In genomic region chr12:69570545-69571399, GRCh38 we compare ENCODE assay signal across 8 cellular contexts. TPM values are rescaled to one million over a fixed set of nuclear protein-coding genes. Genes with fewer than 3 reads are reported as not detected.
DNase-seq lines count a peak whose midpoint lies in the region; ATAC-seq lines count a peak whose summit lies in the region.

No MANE protein-coding gene starts in this region.

- H3K27me3 Mint-ChIP-seq in activated CD4-positive, alpha-beta T cell treated with anti-CD3 and anti-CD28 coated beads, Interleukin-2, amount 10 ng/mL, durations not matched to agents 7 days and 5 days = no peaks in the 10 kb centered on the region
- no peaks in the 10 kb centered on the region for H3K27me3 Mint-ChIP-seq in effector memory CD8-positive, alpha-beta T cell

- no peak overlapping the region for H3K27ac Mint-ChIP-seq in activated CD4-positive, alpha-beta T cell treated with anti-CD3 and anti-CD28 coated beads, Interleukin-2, amount 10 ng/mL, durations not matched to agents 7 days and 5 days
- peak overlapping the region in 1 of 2 donors; percentile 51 for H3K27ac Mint-ChIP-seq in effector memory CD8-positive, alpha-beta T cell

- peaks cover 8% of the 10 kb centered on the region for H3K4me1 Mint-ChIP-seq in activated CD4-positive, alpha-beta T cell treated with anti-CD3 and anti-CD28 coated beads, Interleukin-2, amount 10 ng/mL, durations not matched to agents 7 days and 5 days
- no peaks in the 10 kb centered on the region for H3K4me1 Mint-ChIP-seq in effector memory CD8-positive, alpha-beta T cell (ENCODE audit: low read depth in 2 of 2)

- POLR2A ChIA-PET in activated CD4-positive, alpha-beta T cell treated with anti-CD3 and anti-CD28 coated beads, Interleukin-2, amount 10 ng/mL, durations not matched to agents 7 days and 5 days (lab: Charles Lee) = no interaction called here

- H3K4me3 Mint-ChIP-seq in activated CD4-positive, alpha-beta T cell treated with anti-CD3 and anti-CD28 coated beads, Interleukin-2, amount 10 ng/mL, durations not matched to agents 7 days and 5 days = no peak overlapping the region
- H3K4me3 Mint-ChIP-seq in effector memory CD8-positive, alpha-beta T cell = no peak overlapping the region

- intact Hi-C loops in Right ventricle myocardium inferior (cut with DNase I) (loop anchor here (1.0 to 10.0 kb wide), 4 partner anchors 100 to 213 kb away; partner anchors contain the start of genes FRS2 and YEATS4), cardiac septum (cut with DNase I) (loop anchor here (5.0 kb wide), 3 partner anchors 98 to 178 kb away; partner anchors contain the start of gene FRS2)

- no peak for DNase-seq in Right ventricle myocardium inferior (ENCODE audit: missing footprints)
- DNase-seq in cardiac septum (ENCODE audit: low spot score) = no peak
- peak; percentile 72 for DNase-seq in NCI-H2227 (lab: John Stamatoyannopoulos, UW; ENCODE audit: unreplicated experiment)
- peak; percentile 65 for DNase-seq in activated CD4-positive, alpha-beta T cell treated with anti-CD3 and anti-CD28 coated beads, Interleukin-2, amount 10 ng/mL, durations not matched to agents 7 days and 5 days
- DNase-seq in effector memory CD8-positive, alpha-beta T cell = peak; percentile 49 to 63 (median 55)
- peak; percentile 58 for DNase-seq in midbrain (lab: John Stamatoyannopoulos, UW)
- DNase-seq in stimulated activated naive CD4-positive, alpha-beta T cell (lab: John Stamatoyannopoulos, UW) = peak; percentile 6 to 68 (median 51)

- ATAC-seq in Right ventricle myocardium inferior (peak; percentile 68), HG02938 (IDR thresholded peaks at IDR 0.05; ENCODE audit: unreplicated experiment) (peak; percentile 92)
- peak; percentile 97 for ATAC-seq in effector memory CD8-positive, alpha-beta T cell (replicated peaks)

- CTCF ChIA-PET in activated CD4-positive, alpha-beta T cell treated with anti-CD3 and anti-CD28 coated beads, Interleukin-2, amount 10 ng/mL, durations not matched to agents 7 days and 5 days (lab: Charles Lee) = interaction anchor here (0.7 to 2.0 kb wide), 9 partner anchors 9 to 1462 kb away, joined by 3 to 13 read pairs (median 4); partner anchors contain the start of gene LRRC10

- peaks cover 25% of the 10 kb centered on the region for H3K36me3 Mint-ChIP-seq in activated CD4-positive, alpha-beta T cell treated with anti-CD3 and anti-CD28 coated beads, Interleukin-2, amount 10 ng/mL, durations not matched to agents 7 days and 5 days (ENCODE audit: low read depth)
- H3K36me3 Mint-ChIP-seq in effector memory CD8-positive, alpha-beta T cell (ENCODE audit: insufficient read depth) = peaks cover 45% of the 10 kb centered on the region

- no peaks in the 10 kb centered on the region for H3K9me3 Mint-ChIP-seq in activated CD4-positive, alpha-beta T cell treated with anti-CD3 and anti-CD28 coated beads, Interleukin-2, amount 10 ng/mL, durations not matched to agents 7 days and 5 days
- H3K9me3 Mint-ChIP-seq in effector memory CD8-positive, alpha-beta T cell = no peaks in the 10 kb centered on the region

RNA-seq across cellular contexts. Expression of gene CCT2, which starts 14.5 kb away (rescaled TPM):
- total RNA-seq in Right ventricle myocardium inferior = 100 TPM
- total RNA-seq in cardiac septum = 86.1 TPM
- 100 to 1,000 TPM; 152 to 158 TPM for total RNA-seq in activated CD4-positive, alpha-beta T cell treated with anti-CD3 and anti-CD28 coated beads, Interleukin-2, amount 10 ng/mL, durations not matched to agents 7 days and 5 days

RNA-seq across cellular contexts. Expression of gene LRRC10, which starts 39.9 kb away (rescaled TPM):
- total RNA-seq in Right ventricle myocardium inferior (39.2 TPM), cardiac septum (30.3 TPM)
- total RNA-seq in activated CD4-positive, alpha-beta T cell treated with anti-CD3 and anti-CD28 coated beads, Interleukin-2, amount 10 ng/mL, durations not matched to agents 7 days and 5 days = not detected

Comparison
In these comparisons a context has a peak if more than half of its experiments do, and no peak if none do; other contexts are left out.
1. DNase-seq: peak in NCI-H2227 (single experiment), activated CD4-positive, alpha-beta T cell treated with anti-CD3 and anti-CD28 coated beads, Interleukin-2, amount 10 ng/mL, durations not matched to agents 7 days and 5 days (single experiment), effector memory CD8-positive, alpha-beta T cell (3 of 3), midbrain (single experiment) and stimulated activated naive CD4-positive, alpha-beta T cell (6 of 6); none in Right ventricle myocardium inferior (single experiment) and cardiac septum (single experiment).
2. RNA of gene LRRC10, which starts 39.9 kb away (total RNA-seq): 39.2 TPM in Right ventricle myocardium inferior (single experiment) and 30.3 TPM in cardiac septum (single experiment); not detected in activated CD4-positive, alpha-beta T cell treated with anti-CD3 and anti-CD28 coated beads, Interleukin-2, amount 10 ng/mL, durations not matched to agents 7 days and 5 days; every median in the first group is over 10 times any median in the second.
3. Peak in every context shown above with its lines, with median percentiles within 50 percentile points of each other: ATAC-seq.